Comparison of ENCODE assay signal across 23 cellular contexts in genomic region chr10:37819797-37820196, GRCh38.
"Had no signal": no experiment of that assay in that cellular context is flagged by ENCODE, and none has a peak within 500 bp of the region (broad histone marks: within the 10 kb centered on the region; RNA-seq: fewer than 3 reads in every experiment).

No MANE protein-coding gene starts in this region.

- H3K9me3 ChIP-seq: colonic mucosa, gastrocnemius medialis had no signal

- H3K4me3 ChIP-seq: colonic mucosa, coronary artery, dorsolateral prefrontal cortex, esophagus muscularis mucosa, esophagus squamous epithelium, gastrocnemius medialis, gastroesophageal sphincter, heart left ventricle, heart right ventricle had no signal

- H3K27ac ChIP-seq: colonic mucosa, coronary artery, dorsolateral prefrontal cortex, epithelial cell of prostate, esophagus muscularis mucosa, esophagus squamous epithelium, foreskin keratinocyte, gastrocnemius medialis, gastroesophageal sphincter, heart left ventricle, heart right ventricle had no signal

- H3K4me1 ChIP-seq: colonic mucosa, esophagus muscularis mucosa, esophagus squamous epithelium, foreskin keratinocyte, gastrocnemius medialis, gastroesophageal sphincter, heart left ventricle, heart right ventricle had no signal

- DNase-seq: colonic mucosa; cortex of kidney; dermis blood vessel endothelial cell; dorsolateral prefrontal cortex; effector CD4-positive, alpha-beta T cell; effector CD8-positive, alpha-beta T cell; effector memory CD4-positive, alpha-beta T cell; effector memory CD8-positive, alpha-beta T cell; endodermal cell; erythroblast; esophagus squamous epithelium; foreskin fibroblast; foreskin keratinocyte; foreskin melanocyte; gastrocnemius medialis; glutamatergic neuron; heart left ventricle; heart right ventricle had no signal

- H3K27me3 ChIP-seq: colonic mucosa, dorsolateral prefrontal cortex, esophagus muscularis mucosa, esophagus squamous epithelium, foreskin keratinocyte, gastrocnemius medialis, gastroesophageal sphincter, heart left ventricle, heart right ventricle had no signal

- H3K36me3 ChIP-seq: colonic mucosa, esophagus muscularis mucosa, esophagus squamous epithelium, gastrocnemius medialis, gastroesophageal sphincter, heart left ventricle, heart right ventricle had no signal

- ATAC-seq: effector memory CD8-positive, alpha-beta T cell; esophagus mucosa; foreskin keratinocyte; gastrocnemius medialis; gastroesophageal sphincter; heart left ventricle; heart right ventricle had no signal
